In genomic region chr17:30433514-30433913, GRCh38 we compare ENCODE assay signal across 9 cellular contexts. TPM values are rescaled to one million over a fixed set of nuclear protein-coding genes. Genes with fewer than 3 reads are reported as not detected.
DNase-seq lines count a peak whose midpoint lies in the region; ATAC-seq, FAIRE-seq and TF ChIP-seq lines count a peak whose summit lies in the region.
"Had no signal": no experiment of that assay in that cellular context is flagged by ENCODE, and none has a peak within 500 bp of the region (broad histone marks: within the 10 kb centered on the region; RNA-seq: fewer than 3 reads in every experiment).

No MANE protein-coding gene starts in this region.

- in situ Hi-C loops in mammary epithelial cell (cut with MboI; ENCODE audit: low sequenced_read_pairs in 2 of 2): no loop called here

- 100% methylated on average over 1 of the region's 1 CpG for WGBS in mammary epithelial cell (ENCODE audit: low coverage, missing lambda C conversion rate)
- WGBS in pancreas, 2 donors: 91 to 95% methylated on average over 1 of the region's 1 CpG

- H3K27ac ChIP-seq in mammary epithelial cell (ENCODE audit: insufficient read depth, low read depth, low read length) (no peak overlapping the region), pancreas (no peak overlapping the region), OCI-LY7 (ENCODE audit: low read depth, low read length, poor library complexity, severe bottlenecking) (no peak overlapping the region), GM23338 (ENCODE audit: low read depth) (no peak overlapping the region)

- peak; percentile 22 to 72 (median 53) for ATAC-seq in pancreas
- ATAC-seq in GM23338: no peak
- ATAC-seq in GM19023 (IDR thresholded peaks at IDR 0.05; ENCODE audit: unreplicated experiment): no peak

- peaks cover 4% of the 10 kb centered on the region; the same call in 1 of the 3 replicates for H3K36me3 Mint-ChIP-seq in GM23338 (ENCODE audit: low read depth)

- H3K27ac Mint-ChIP-seq in GM23338: no peak overlapping the region

- H3K9me3 ChIP-seq in mammary epithelial cell (replicated peaks; ENCODE audit: insufficient read depth, low read length) (no peaks in the 10 kb centered on the region), pancreas (no peaks in the 10 kb centered on the region), OCI-LY7 (ENCODE audit: low read length) (no peaks in the 10 kb centered on the region)

- H3K4me3 Mint-ChIP-seq in GM23338: no peak overlapping the region

- intact Hi-C loops in mammary epithelial cell (cut with micrococcal nuclease): no loop called here
- intact Hi-C loops in pancreas (cut with DNase I): no loop called here
- intact Hi-C loops in OCI-LY7 (cut with micrococcal nuclease; ENCODE audit: unreplicated experiment): no loop called here

- H3K4me3 ChIP-seq in mammary epithelial cell (replicated peaks in 1 of 3; ENCODE audit: insufficient read depth in 1 of 3, low read depth in 2 of 3, low read length in 3 of 3): no peak overlapping the region
- H3K4me3 ChIP-seq in pancreas: no peak overlapping the region
- H3K4me3 ChIP-seq in OCI-LY7 (ENCODE audit: low read depth, low read length, poor library complexity, severe bottlenecking): no peak overlapping the region
- H3K4me3 ChIP-seq in GM23338: no peak overlapping the region

- no peaks in the 10 kb centered on the region for H3F3A ChIP-seq in GM23338 (replicated peaks; ENCODE audit: low read depth)

- DNase-seq in EH (ENCODE audit: low read depth): peak; percentile 95
- DNase-seq in NCI-H2107 (lab: John Stamatoyannopoulos, UW): peak; percentile 55
- DNase-seq in mammary epithelial cell: peak; percentile 85
- DNase-seq in pancreas: peak in 1 of 6 donors; percentile 29
- no peak for DNase-seq in OCI-LY7 (ENCODE audit: low spot score)
- DNase-seq in GM23338 (ENCODE audit: low spot score): no peak
- DNase-seq in NAMALWA (ENCODE audit: low spot score): no peak
- DNase-seq: left cardiac atrium had no signal

- no TSS peak for BruUV-seq in mammary epithelial cell (replicated peaks; lab: Mats Ljungman, UMichigan)
- no TSS peak for BruUV-seq in OCI-LY7 (replicated peaks; lab: Mats Ljungman, UMichigan)

- no peaks in the 10 kb centered on the region for H3K9me3 Mint-ChIP-seq in GM23338

- no peaks in the 10 kb centered on the region for H3K4me1 Mint-ChIP-seq in GM23338

- POLR2A ChIA-PET in OCI-LY7 (lab: Charles Lee): no interaction called here

- no peak overlapping the region for H3K9ac ChIP-seq in mammary epithelial cell (ENCODE audit: insufficient read depth, low read length)

- no peak overlapping the region for H2AFZ ChIP-seq in mammary epithelial cell (ENCODE audit: low read depth, low read length)
- no peak overlapping the region for H2AFZ ChIP-seq in OCI-LY7 (ENCODE audit: low read length)
- H2AFZ ChIP-seq in GM23338: no peak overlapping the region

- no peaks in the 10 kb centered on the region for H3K27me3 Mint-ChIP-seq in GM23338 (ENCODE audit: insufficient read depth, low read depth, poor library complexity)

- H3K4me2 ChIP-seq in mammary epithelial cell (ENCODE audit: insufficient read depth, low read depth, low read length) (no peak overlapping the region), OCI-LY7 (ENCODE audit: low read length) (no peak overlapping the region), GM23338 (no peak overlapping the region)

- H3K36me3 ChIP-seq in mammary epithelial cell (ENCODE audit: insufficient read depth, low read length) (no peaks in the 10 kb centered on the region), pancreas (no peaks in the 10 kb centered on the region), OCI-LY7 (ENCODE audit: insufficient read depth, low read length) (peaks cover 12% of the 10 kb centered on the region; the same call in 1 of the 2 replicates), GM23338 (ENCODE audit: insufficient read depth) (no peaks in the 10 kb centered on the region)

- dilution Hi-C loops in mammary epithelial cell (cut with HindIII; ENCODE audit: low sequenced_read_pairs): loop anchor here (5.0 kb wide), 1 partner anchor 91 kb away; no protein-coding TSS in a partner anchor

- TF ChIP-seq CTCF in mammary epithelial cell (conservative IDR thresholded peaks at IDR 0.05 in 1 of 2, IDR thresholded peaks at IDR 0.05 in 1 of 2; ENCODE audit: extremely low read depth in 1 of 2, insufficient read depth in 1 of 2, low read depth in 1 of 2, low read length in 2 of 2) (no peak), pancreas (IDR thresholded peaks at IDR 0.05) (no peak), OCI-LY7 (conservative IDR thresholded peaks at IDR 0.05; ENCODE audit: low read length) (no peak), GM23338 (conservative IDR thresholded peaks at IDR 0.05; ENCODE audit: low read depth in 2 of 2) (no peak)

- H3K9me2 ChIP-seq in OCI-LY7 (ENCODE audit: insufficient read depth, low read length) (no peaks in the 10 kb centered on the region), GM23338 (ENCODE audit: insufficient read depth) (no peaks in the 10 kb centered on the region)

- H3K79me2 ChIP-seq in mammary epithelial cell (ENCODE audit: insufficient read depth, low read length) (no peaks in the 10 kb centered on the region), OCI-LY7 (ENCODE audit: insufficient read depth, low read depth, low read length) (no peaks in the 10 kb centered on the region), GM23338 (replicated peaks; ENCODE audit: insufficient read depth) (no peaks in the 10 kb centered on the region)

- H3K4me1 ChIP-seq in mammary epithelial cell (ENCODE audit: insufficient read depth, low read length): peaks cover 8% of the 10 kb centered on the region
- H3K4me1 ChIP-seq in pancreas: no peaks in the 10 kb centered on the region
- H3K4me1 ChIP-seq in OCI-LY7 (ENCODE audit: insufficient read depth, low read length, poor library complexity, severe bottlenecking): no peaks in the 10 kb centered on the region
- H3K4me1 ChIP-seq in GM23338 (ENCODE audit: insufficient read depth): no peaks in the 10 kb centered on the region

- CTCF ChIA-PET in mammary epithelial cell (lab: Charles Lee; ENCODE audit: low non-redundant PET) (no interaction called here), OCI-LY7 (lab: Charles Lee; ENCODE audit: unreplicated experiment) (no interaction called here)

- no peaks in the 10 kb centered on the region for H4K20me1 ChIP-seq in mammary epithelial cell (ENCODE audit: insufficient read depth, low read length)
- no peaks in the 10 kb centered on the region for H4K20me1 ChIP-seq in OCI-LY7 (ENCODE audit: insufficient read depth, low read length)
- H4K20me1 ChIP-seq in GM23338 (replicated peaks; ENCODE audit: insufficient read depth): no peaks in the 10 kb centered on the region

- no peaks in the 10 kb centered on the region for H3K27me3 ChIP-seq in mammary epithelial cell (ENCODE audit: insufficient read depth, low read length)
- H3K27me3 ChIP-seq in pancreas: no peaks in the 10 kb centered on the region
- H3K27me3 ChIP-seq in GM23338 (ENCODE audit: insufficient read depth): no peaks in the 10 kb centered on the region

- FAIRE-seq in pancreas (lab: Jason Lieb, UNC): no peak

TF ChIP-seq in GM23338, 12 proteins besides CTCF, POLR2A, EP300 and RAD21 (continues in another document):
- no peak for TF ChIP-seq NANOG (IDR thresholded peaks at IDR 0.05; ENCODE audit: borderline replicate concordance)
- no peak for TF ChIP-seq EZH2 (IDR thresholded peaks at IDR 0.05; ENCODE audit: low read depth, unreplicated experiment)
- no peak for TF ChIP-seq REST (IDR thresholded peaks at IDR 0.05; ENCODE audit: unreplicated experiment)

RNA-seq across cellular contexts. Expression of gene GOSR1, which starts 43.7 kb away (rescaled TPM):
- total RNA-seq in mammary epithelial cell (10 to 100 TPM; 27.8 to 54.6 TPM), pancreas (10 to 100 TPM; 19.7 to 30.1 (median 26.6) TPM), OCI-LY7 (2022) (49.8 and 49.9 TPM in 2 replicates)
- polyA plus RNA-seq in mammary epithelial cell (24.8 TPM), pancreas (10 to 100 TPM; 11.7 to 14.2 TPM), GM23338 (2016; fragmentation: Nextera tagmentation; extraction: Ambion mirVana) (60.5 and 74.1 TPM in 2 replicates)
- polyA minus RNA-seq in mammary epithelial cell: 16.6 TPM
- total RNA-seq in OCI-LY7 (2014; rRNA removed; shearing (Covaris generic)): 15.9 and 17.0 TPM in 2 replicates
- 33.4 and 46.6 TPM in 2 replicates for total RNA-seq in GM23338 (2014; rRNA removed; shearing (Covaris generic))

RNA-seq across cellular contexts. Expression of gene CPD, which starts 54.8 kb away (rescaled TPM):
- total RNA-seq in mammary epithelial cell (100 to 1,000 TPM in 1 of 2 donors, 10 to 100 TPM in 1; 56.0 to 136 TPM), pancreas (10 to 100 TPM; 31.9 to 48.4 (median 33.6) TPM), OCI-LY7 (2022) (22.4 and 24.0 TPM in 2 replicates)
- polyA plus RNA-seq in mammary epithelial cell (23.6 TPM), pancreas (10 to 100 TPM in 1 of 2 donors, 1 to 10 TPM in 1; 4.6 to 12.9 TPM), GM23338 (2016; fragmentation: Nextera tagmentation; extraction: Ambion mirVana) (6.2 and 6.3 TPM in 2 replicates)
- polyA minus RNA-seq in mammary epithelial cell: 124 TPM
- 16.4 and 20.7 TPM in 2 replicates for total RNA-seq in OCI-LY7 (2014; rRNA removed; shearing (Covaris generic))
- 54.7 and 57.8 TPM in 2 replicates for total RNA-seq in GM23338 (2014; rRNA removed; shearing (Covaris generic))

Comparison
In these comparisons a context has a peak if more than half of its experiments do, and no peak if none do; other contexts are left out.
1. DNase-seq: peak in EH (single experiment), NCI-H2107 (single experiment) and mammary epithelial cell (single experiment); none in OCI-LY7 (single experiment), GM23338 (single experiment) and NAMALWA (single experiment).
2. ATAC-seq: peak in pancreas (4 of 4); none in GM23338 (single experiment) and GM19023 (single experiment).